ENCODE assay signal across 2 cellular contexts in the genomic region with DNA sequence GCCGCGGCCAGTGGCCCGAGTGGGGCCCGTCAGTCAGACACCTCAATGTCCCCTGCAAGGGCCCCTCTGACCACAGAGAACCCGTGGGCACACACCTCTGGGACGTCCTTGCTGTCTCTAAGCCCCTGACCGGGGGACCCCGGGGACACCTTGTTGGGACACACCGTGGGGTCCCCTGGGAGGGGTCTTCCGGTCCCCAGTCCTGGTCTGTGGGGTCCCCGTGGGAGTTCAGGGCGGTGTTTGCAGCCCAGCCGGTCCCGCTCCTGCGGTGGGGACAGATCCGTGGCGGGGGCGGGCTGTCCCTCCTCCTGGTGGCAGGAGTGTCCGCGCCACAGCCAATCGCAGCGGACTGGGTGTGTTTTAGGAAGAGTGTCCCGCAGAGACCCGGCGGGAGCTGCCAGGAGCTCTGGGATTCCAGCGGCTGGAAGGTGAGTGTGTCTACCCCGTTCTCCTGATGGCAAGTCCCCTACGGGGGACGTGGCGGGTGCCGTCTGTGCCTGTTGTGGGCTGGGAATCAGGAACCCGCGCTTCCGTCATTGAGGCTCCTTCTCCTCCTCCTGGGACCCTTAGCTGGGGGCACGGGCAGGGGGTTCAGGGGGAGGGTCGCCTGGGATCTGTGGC.
TF ChIP-seq lines count a peak whose summit lies in the region.

No MANE protein-coding gene starts in this region.

TF ChIP-seq in HEK293T, 16 proteins besides CTCF, POLR2A, EP300 and RAD21 (continued from another document):
- TF ChIP-seq ELF4 (IDR thresholded peaks at IDR 0.05) (no peak), CTBP1 (IDR thresholded peaks at IDR 0.05; ENCODE audit: borderline replicate concordance) (no peak), NFRKB (IDR thresholded peaks at IDR 0.05) (no peak), TARDBP (IDR thresholded peaks at IDR 0.05) (no peak), FOXK2 (IDR thresholded peaks at IDR 0.05) (no peak), SUZ12 (IDR thresholded peaks at IDR 0.05) (no peak), FOXM1 (IDR thresholded peaks at IDR 0.05; ENCODE audit: borderline replicate concordance) (no peak), FOXA1 (IDR thresholded peaks at IDR 0.05) (no peak), L3MBTL2 (conservative IDR thresholded peaks at IDR 0.05) (no peak)

TF ChIP-seq in GM12878, 131 proteins besides CTCF, POLR2A, EP300 and RAD21 (continued from another document and continues in another):
- TF ChIP-seq, protein P1, sequence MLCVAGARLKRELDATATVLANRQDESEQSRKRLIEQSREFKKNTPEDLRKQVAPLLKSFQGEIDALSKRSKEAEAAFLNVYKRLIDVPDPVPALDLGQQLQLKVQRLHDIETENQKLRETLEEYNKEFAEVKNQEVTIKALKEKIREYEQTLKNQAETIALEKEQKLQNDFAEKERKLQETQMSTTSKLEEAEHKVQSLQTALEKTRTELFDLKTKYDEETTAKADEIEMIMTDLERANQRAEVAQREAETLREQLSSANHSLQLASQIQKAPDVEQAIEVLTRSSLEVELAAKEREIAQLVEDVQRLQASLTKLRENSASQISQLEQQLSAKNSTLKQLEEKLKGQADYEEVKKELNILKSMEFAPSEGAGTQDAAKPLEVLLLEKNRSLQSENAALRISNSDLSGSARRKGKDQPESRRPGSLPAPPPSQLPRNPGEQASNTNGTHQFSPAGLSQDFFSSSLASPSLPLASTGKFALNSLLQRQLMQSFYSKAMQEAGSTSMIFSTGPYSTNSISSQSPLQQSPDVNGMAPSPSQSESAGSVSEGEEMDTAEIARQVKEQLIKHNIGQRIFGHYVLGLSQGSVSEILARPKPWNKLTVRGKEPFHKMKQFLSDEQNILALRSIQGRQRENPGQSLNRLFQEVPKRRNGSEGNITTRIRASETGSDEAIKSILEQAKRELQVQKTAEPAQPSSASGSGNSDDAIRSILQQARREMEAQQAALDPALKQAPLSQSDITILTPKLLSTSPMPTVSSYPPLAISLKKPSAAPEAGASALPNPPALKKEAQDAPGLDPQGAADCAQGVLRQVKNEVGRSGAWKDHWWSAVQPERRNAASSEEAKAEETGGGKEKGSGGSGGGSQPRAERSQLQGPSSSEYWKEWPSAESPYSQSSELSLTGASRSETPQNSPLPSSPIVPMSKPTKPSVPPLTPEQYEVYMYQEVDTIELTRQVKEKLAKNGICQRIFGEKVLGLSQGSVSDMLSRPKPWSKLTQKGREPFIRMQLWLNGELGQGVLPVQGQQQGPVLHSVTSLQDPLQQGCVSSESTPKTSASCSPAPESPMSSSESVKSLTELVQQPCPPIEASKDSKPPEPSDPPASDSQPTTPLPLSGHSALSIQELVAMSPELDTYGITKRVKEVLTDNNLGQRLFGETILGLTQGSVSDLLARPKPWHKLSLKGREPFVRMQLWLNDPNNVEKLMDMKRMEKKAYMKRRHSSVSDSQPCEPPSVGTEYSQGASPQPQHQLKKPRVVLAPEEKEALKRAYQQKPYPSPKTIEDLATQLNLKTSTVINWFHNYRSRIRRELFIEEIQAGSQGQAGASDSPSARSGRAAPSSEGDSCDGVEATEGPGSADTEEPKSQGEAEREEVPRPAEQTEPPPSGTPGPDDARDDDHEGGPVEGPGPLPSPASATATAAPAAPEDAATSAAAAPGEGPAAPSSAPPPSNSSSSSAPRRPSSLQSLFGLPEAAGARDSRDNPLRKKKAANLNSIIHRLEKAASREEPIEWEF (IDR thresholded peaks at IDR 0.05; ENCODE audit: insufficient replicate concordance, low read depth, low read length), result no peak
- no peak for TF ChIP-seq ESRRA (IDR thresholded peaks at IDR 0.05; ENCODE audit: low read length)
- TF ChIP-seq MEF2B (IDR thresholded peaks at IDR 0.05; ENCODE audit: partially characterized antibody, poor library complexity, severe bottlenecking), result peak; percentile 78
- TF ChIP-seq NBN (IDR thresholded peaks at IDR 0.05), result no peak
- TF ChIP-seq NR2F1 (conservative IDR thresholded peaks at IDR 0.05), result 0 out of 2 replicates have a peak, but pooled peaks have one; percentile 18
- TF ChIP-seq CEBPB (IDR thresholded peaks at IDR 0.05; ENCODE audit: borderline replicate concordance in 1 of 2, low read depth in 2 of 2, low read length in 2 of 2), result no peak
- no peak for TF ChIP-seq PAX8 (IDR thresholded peaks at IDR 0.05)
- TF ChIP-seq CHD4 (IDR thresholded peaks at IDR 0.05), result no peak
- no peak for TF ChIP-seq ZSCAN29 (IDR thresholded peaks at IDR 0.05)
- no peak for TF ChIP-seq SMAD5 (IDR thresholded peaks at IDR 0.05; ENCODE audit: low read depth)
- TF ChIP-seq GATAD2B (conservative IDR thresholded peaks at IDR 0.05; ENCODE audit: low read depth), result peak; percentile 35; the same call in 1 of the 2 replicates
- no peak for TF ChIP-seq CBFB (IDR thresholded peaks at IDR 0.05; ENCODE audit: low read depth)
- TF ChIP-seq MTA3 (IDR thresholded peaks at IDR 0.05; ENCODE audit: borderline replicate concordance, low read length), result no peak
- TF ChIP-seq, protein P2, sequence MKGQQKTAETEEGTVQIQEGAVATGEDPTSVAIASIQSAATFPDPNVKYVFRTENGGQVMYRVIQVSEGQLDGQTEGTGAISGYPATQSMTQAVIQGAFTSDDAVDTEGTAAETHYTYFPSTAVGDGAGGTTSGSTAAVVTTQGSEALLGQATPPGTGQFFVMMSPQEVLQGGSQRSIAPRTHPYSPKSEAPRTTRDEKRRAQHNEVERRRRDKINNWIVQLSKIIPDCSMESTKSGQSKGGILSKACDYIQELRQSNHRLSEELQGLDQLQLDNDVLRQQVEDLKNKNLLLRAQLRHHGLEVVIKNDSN (IDR thresholded peaks at IDR 0.05; ENCODE audit: borderline replicate concordance, extremely low read length, insufficient read depth, low read depth, low read length), result no peak
- no peak for TF ChIP-seq TAF1 (IDR thresholded peaks at IDR 0.05; ENCODE audit: borderline replicate concordance, low read depth, low read length)
- TF ChIP-seq IKZF1 (conservative IDR thresholded peaks at IDR 0.05), result peak; percentile 63
- TF ChIP-seq, protein P3, sequence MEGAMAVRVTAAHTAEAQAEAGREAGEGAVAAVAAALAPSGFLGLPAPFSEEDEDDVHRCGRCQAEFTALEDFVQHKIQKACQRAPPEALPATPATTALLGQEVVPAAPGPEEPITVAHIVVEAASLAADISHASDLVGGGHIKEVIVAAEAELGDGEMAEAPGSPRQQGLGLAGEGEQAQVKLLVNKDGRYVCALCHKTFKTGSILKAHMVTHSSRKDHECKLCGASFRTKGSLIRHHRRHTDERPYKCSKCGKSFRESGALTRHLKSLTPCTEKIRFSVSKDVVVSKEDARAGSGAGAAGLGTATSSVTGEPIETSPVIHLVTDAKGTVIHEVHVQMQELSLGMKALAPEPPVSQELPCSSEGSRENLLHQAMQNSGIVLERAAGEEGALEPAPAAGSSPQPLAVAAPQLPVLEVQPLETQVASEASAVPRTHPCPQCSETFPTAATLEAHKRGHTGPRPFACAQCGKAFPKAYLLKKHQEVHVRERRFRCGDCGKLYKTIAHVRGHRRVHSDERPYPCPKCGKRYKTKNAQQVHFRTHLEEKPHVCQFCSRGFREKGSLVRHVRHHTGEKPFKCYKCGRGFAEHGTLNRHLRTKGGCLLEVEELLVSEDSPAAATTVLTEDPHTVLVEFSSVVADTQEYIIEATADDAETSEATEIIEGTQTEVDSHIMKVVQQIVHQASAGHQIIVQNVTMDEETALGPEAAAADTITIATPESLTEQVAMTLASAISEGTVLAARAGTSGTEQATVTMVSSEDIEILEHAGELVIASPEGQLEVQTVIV (IDR thresholded peaks at IDR 0.05; ENCODE audit: borderline replicate concordance, partially characterized antibody), result no peak
- TF ChIP-seq JUND (IDR thresholded peaks at IDR 0.05; ENCODE audit: low read depth, low read length), result no peak
- no peak for TF ChIP-seq SMC3 (IDR thresholded peaks at IDR 0.05; ENCODE audit: borderline replicate concordance, low read length)
- TF ChIP-seq HDAC2 (IDR thresholded peaks at IDR 0.05), result no peak
- no peak for TF ChIP-seq TARDBP (IDR thresholded peaks at IDR 0.05; ENCODE audit: borderline replicate concordance)
- TF ChIP-seq NRF1 (conservative IDR thresholded peaks at IDR 0.05; ENCODE audit: low read depth, low read length), result no peak
- TF ChIP-seq NFYA (IDR thresholded peaks at IDR 0.05; ENCODE audit: borderline replicate concordance, low read depth, low read length), result no peak
- TF ChIP-seq, protein P4, sequence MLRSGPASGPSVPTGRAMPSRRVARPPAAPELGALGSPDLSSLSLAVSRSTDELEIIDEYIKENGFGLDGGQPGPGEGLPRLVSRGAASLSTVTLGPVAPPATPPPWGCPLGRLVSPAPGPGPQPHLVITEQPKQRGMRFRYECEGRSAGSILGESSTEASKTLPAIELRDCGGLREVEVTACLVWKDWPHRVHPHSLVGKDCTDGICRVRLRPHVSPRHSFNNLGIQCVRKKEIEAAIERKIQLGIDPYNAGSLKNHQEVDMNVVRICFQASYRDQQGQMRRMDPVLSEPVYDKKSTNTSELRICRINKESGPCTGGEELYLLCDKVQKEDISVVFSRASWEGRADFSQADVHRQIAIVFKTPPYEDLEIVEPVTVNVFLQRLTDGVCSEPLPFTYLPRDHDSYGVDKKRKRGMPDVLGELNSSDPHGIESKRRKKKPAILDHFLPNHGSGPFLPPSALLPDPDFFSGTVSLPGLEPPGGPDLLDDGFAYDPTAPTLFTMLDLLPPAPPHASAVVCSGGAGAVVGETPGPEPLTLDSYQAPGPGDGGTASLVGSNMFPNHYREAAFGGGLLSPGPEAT (IDR thresholded peaks at IDR 0.05; ENCODE audit: low read depth), result no peak
- TF ChIP-seq, protein P5, sequence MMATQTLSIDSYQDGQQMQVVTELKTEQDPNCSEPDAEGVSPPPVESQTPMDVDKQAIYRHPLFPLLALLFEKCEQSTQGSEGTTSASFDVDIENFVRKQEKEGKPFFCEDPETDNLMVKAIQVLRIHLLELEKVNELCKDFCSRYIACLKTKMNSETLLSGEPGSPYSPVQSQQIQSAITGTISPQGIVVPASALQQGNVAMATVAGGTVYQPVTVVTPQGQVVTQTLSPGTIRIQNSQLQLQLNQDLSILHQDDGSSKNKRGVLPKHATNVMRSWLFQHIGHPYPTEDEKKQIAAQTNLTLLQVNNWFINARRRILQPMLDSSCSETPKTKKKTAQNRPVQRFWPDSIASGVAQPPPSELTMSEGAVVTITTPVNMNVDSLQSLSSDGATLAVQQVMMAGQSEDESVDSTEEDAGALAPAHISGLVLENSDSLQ (IDR thresholded peaks at IDR 0.05), result peak; percentile 46; the same call in 1 of the 2 replicates
- no peak for TF ChIP-seq IRF4 (IDR thresholded peaks at IDR 0.05; ENCODE audit: low read depth, low read length)
- TF ChIP-seq, protein P6, sequence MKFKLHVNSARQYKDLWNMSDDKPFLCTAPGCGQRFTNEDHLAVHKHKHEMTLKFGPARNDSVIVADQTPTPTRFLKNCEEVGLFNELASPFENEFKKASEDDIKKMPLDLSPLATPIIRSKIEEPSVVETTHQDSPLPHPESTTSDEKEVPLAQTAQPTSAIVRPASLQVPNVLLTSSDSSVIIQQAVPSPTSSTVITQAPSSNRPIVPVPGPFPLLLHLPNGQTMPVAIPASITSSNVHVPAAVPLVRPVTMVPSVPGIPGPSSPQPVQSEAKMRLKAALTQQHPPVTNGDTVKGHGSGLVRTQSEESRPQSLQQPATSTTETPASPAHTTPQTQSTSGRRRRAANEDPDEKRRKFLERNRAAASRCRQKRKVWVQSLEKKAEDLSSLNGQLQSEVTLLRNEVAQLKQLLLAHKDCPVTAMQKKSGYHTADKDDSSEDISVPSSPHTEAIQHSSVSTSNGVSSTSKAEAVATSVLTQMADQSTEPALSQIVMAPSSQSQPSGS (IDR thresholded peaks at IDR 0.05; ENCODE audit: low read length), result no peak
- peak in 1 of 2 experiments; percentile 28; a peak in 3 of 4 replicates for TF ChIP-seq IKZF2 (IDR thresholded peaks at IDR 0.05)
- TF ChIP-seq RFX5 (IDR thresholded peaks at IDR 0.05; ENCODE audit: low read depth, low read length), result no peak
- TF ChIP-seq, protein P7, sequence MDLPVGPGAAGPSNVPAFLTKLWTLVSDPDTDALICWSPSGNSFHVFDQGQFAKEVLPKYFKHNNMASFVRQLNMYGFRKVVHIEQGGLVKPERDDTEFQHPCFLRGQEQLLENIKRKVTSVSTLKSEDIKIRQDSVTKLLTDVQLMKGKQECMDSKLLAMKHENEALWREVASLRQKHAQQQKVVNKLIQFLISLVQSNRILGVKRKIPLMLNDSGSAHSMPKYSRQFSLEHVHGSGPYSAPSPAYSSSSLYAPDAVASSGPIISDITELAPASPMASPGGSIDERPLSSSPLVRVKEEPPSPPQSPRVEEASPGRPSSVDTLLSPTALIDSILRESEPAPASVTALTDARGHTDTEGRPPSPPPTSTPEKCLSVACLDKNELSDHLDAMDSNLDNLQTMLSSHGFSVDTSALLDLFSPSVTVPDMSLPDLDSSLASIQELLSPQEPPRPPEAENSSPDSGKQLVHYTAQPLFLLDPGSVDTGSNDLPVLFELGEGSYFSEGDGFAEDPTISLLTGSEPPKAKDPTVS (IDR thresholded peaks at IDR 0.05; ENCODE audit: low read depth, low read length), result no peak
- TF ChIP-seq KAT2A (conservative IDR thresholded peaks at IDR 0.05; ENCODE audit: control insufficient read depth, low read depth, low read length), result no peak
- no peak for TF ChIP-seq RCOR1 (conservative IDR thresholded peaks at IDR 0.05; ENCODE audit: low read depth, low read length)
- no peak for TF ChIP-seq GABPA (IDR thresholded peaks at IDR 0.05; ENCODE audit: low read depth)
- no peak for TF ChIP-seq BMI1 (IDR thresholded peaks at IDR 0.05; ENCODE audit: borderline replicate concordance)
- TF ChIP-seq, protein P8, sequence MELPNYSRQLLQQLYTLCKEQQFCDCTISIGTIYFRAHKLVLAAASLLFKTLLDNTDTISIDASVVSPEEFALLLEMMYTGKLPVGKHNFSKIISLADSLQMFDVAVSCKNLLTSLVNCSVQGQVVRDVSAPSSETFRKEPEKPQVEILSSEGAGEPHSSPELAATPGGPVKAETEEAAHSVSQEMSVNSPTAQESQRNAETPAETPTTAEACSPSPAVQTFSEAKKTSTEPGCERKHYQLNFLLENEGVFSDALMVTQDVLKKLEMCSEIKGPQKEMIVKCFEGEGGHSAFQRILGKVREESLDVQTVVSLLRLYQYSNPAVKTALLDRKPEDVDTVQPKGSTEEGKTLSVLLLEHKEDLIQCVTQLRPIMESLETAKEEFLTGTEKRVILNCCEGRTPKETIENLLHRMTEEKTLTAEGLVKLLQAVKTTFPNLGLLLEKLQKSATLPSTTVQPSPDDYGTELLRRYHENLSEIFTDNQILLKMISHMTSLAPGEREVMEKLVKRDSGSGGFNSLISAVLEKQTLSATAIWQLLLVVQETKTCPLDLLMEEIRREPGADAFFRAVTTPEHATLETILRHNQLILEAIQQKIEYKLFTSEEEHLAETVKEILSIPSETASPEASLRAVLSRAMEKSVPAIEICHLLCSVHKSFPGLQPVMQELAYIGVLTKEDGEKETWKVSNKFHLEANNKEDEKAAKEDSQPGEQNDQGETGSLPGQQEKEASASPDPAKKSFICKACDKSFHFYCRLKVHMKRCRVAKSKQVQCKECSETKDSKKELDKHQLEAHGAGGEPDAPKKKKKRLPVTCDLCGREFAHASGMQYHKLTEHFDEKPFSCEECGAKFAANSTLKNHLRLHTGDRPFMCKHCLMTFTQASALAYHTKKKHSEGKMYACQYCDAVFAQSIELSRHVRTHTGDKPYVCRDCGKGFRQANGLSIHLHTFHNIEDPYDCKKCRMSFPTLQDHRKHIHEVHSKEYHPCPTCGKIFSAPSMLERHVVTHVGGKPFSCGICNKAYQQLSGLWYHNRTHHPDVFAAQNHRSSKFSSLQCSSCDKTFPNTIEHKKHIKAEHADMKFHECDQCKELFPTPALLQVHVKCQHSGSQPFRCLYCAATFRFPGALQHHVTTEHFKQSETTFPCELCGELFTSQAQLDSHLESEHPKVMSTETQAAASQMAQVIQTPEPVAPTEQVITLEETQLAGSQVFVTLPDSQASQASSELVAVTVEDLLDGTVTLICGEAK (IDR thresholded peaks at IDR 0.05; ENCODE audit: borderline replicate concordance), result no peak
- TF ChIP-seq YBX1 (IDR thresholded peaks at IDR 0.05), result no peak
- TF ChIP-seq MYC (IDR thresholded peaks at IDR 0.05; ENCODE audit: insufficient read depth, insufficient read length, insufficient replicate concordance, low read length, severe bottlenecking), result no peak
- TF ChIP-seq MXI1 (IDR thresholded peaks at IDR 0.05; ENCODE audit: low read depth, low read length), result no peak
- TF ChIP-seq WRNIP1 (IDR thresholded peaks at IDR 0.05; ENCODE audit: borderline replicate concordance, low read depth, low read length), result no peak
